ENCODE assay signal across 19 cellular contexts in genomic region chr17:37134050-37134449, GRCh38.
A peak's percentile ranks its signal among the peaks of the same experiment; 100 is the strongest.
DNase-seq lines count a peak whose midpoint lies in the region; ATAC-seq and TF ChIP-seq lines count a peak whose summit lies in the region.
"Had no signal": no experiment of that assay in that cellular context is flagged by ENCODE, and none has a peak within 500 bp of the region (broad histone marks: within the 10 kb centered on the region; RNA-seq: fewer than 3 reads in every experiment).

No MANE protein-coding gene starts in this region.

- H3K9me3 ChIP-seq in HEK293 (ENCODE audit: control insufficient read depth, insufficient read depth, low read depth, low read length), result no peaks in the 10 kb centered on the region
- H3K9me3 ChIP-seq in tibial nerve, result no peaks in the 10 kb centered on the region
- no peaks in the 10 kb centered on the region for H3K9me3 ChIP-seq in uterus
- H3K9me3 ChIP-seq: Caco-2, pancreas, testis had no signal

- H3K4me3 ChIP-seq in HEK293 (ENCODE audit: low read depth, low read length) (no peak overlapping the region), tibial nerve (no peak overlapping the region), uterus (no peak overlapping the region)
- H3K4me3 ChIP-seq: pancreas, skin epidermis, testis had no signal

- 73 to 74% methylated on average over 6 of the region's 6 CpGs for WGBS in tibial nerve, 2 donors

- CTCF ChIA-PET in HEK293 (lab: Yijun Ruan, JAX), result interaction anchor here (0.5 to 1.0 kb wide), 2 partner anchors 11 to 1821 kb away, joined by 4 read pairs; no protein-coding TSS in a partner anchor

- peaks cover 36% of the 10 kb centered on the region for H3K4me1 ChIP-seq in HEK293 (ENCODE audit: control insufficient read depth, insufficient read depth, low read length)
- peaks cover 0 to 9% (median 3%) of the 10 kb centered on the region in 4 donors for H3K4me1 ChIP-seq in tibial nerve
- no peaks in the 10 kb centered on the region for H3K4me1 ChIP-seq in uterus
- H3K4me1 ChIP-seq: pancreas had no signal

- H3K27ac ChIP-seq in HEK293 (ENCODE audit: extremely low read depth, low read depth, low read length) (no peak overlapping the region; the same call in 1 of the 2 replicates), tibial nerve (no peak overlapping the region), uterus (no peak overlapping the region)
- H3K27ac ChIP-seq: pancreas, skin epidermis, testis had no signal

- TF ChIP-seq EP300 in tibial nerve (IDR thresholded peaks at IDR 0.05), result no peak

- no peak for TF ChIP-seq POLR2A in tibial nerve (IDR thresholded peaks at IDR 0.05)
- no peak for TF ChIP-seq POLR2A in uterus (IDR thresholded peaks at IDR 0.05)

- no peak for TF ChIP-seq CTCF in HEK293 (tag by site-specific recombination; IDR thresholded peaks at IDR 0.05)
- TF ChIP-seq CTCF in tibial nerve (IDR thresholded peaks at IDR 0.05), result no peak
- no peak for TF ChIP-seq CTCF in uterus (IDR thresholded peaks at IDR 0.05)

- POLR2A ChIA-PET in HEK293 (lab: Yijun Ruan, JAX), result no interaction called here

- ATAC-seq in SK-N-SH treated with all-trans-retinoic acid at 6 μM for 48 hours (peak; percentile 24; the same call in 1 of the 3 replicates), HG02642 (IDR thresholded peaks at IDR 0.05; ENCODE audit: poor library complexity, unreplicated experiment) (no peak)
- ATAC-seq: left colon had no signal

- peaks cover 0 to 11% of the 10 kb centered on the region in 2 experiments; a peak in 2 of 3 replicates for H3K36me3 ChIP-seq in HEK293 (ENCODE audit: control insufficient read depth in 2 of 2, insufficient read depth in 1 of 2, low read length in 2 of 2)
- peaks cover 0 to 42% (median 0%) of the 10 kb centered on the region in 3 donors for H3K36me3 ChIP-seq in tibial nerve
- H3K36me3 ChIP-seq in uterus, result no peaks in the 10 kb centered on the region
- H3K36me3 ChIP-seq: pancreas had no signal

- H3K27me3 ChIP-seq in tibial nerve (no peaks in the 10 kb centered on the region), uterus (no peaks in the 10 kb centered on the region)
- H3K27me3 ChIP-seq: pancreas, testis had no signal

- DNase-seq in DMS153 treated with DMSO at 0.1 percent for 48 hours (lab: John Stamatoyannopoulos, UW; ENCODE audit: unreplicated experiment) (peak; percentile 50), islet precursor cell (peak; percentile 69), globus pallidus (ENCODE audit: low spot score) (no peak), tibial nerve (ENCODE audit: low spot score in 2 of 2) (no peak), uterus (no peak)
- DNase-seq: activated B cell treated with CpG ODN at 0.5 μM for 24 hours; activated CD8-positive, alpha-beta memory T cell treated with anti-CD3 and anti-CD28 coated beads for 24 hours; Caco-2; effector memory CD4-positive, alpha-beta T cell; left colon; NCI-H1105 treated with DMSO at 0.1 percent for 48 hours; NCI-H82; pancreas; SW 1271; testis had no signal

- intact Hi-C loops in uterus (cut with DNase I; ENCODE audit: low total_unique reads), result no loop called here

TF ChIP-seq in HEK293, 187 proteins besides CTCF, POLR2A, EP300 and RAD21 (continues in another document):
- peak; percentile 65; the same call in 1 of the 2 replicates for TF ChIP-seq ZBTB44 (tag by site-specific recombination; IDR thresholded peaks at IDR 0.05)
- TF ChIP-seq PRDM6 (tag by site-specific recombination; IDR thresholded peaks at IDR 0.05), result peak; percentile 86
- TF ChIP-seq ZNF138 (tag by site-specific recombination; IDR thresholded peaks at IDR 0.05; ENCODE audit: borderline replicate concordance), result no peak
- TF ChIP-seq ZBTB8A (tag by site-specific recombination; IDR thresholded peaks at IDR 0.05), result peak; percentile 32; the same call in 1 of the 2 replicates
- no peak for TF ChIP-seq ZNF23 (tag by site-specific recombination; IDR thresholded peaks at IDR 0.05; ENCODE audit: borderline replicate concordance)
- peak; percentile 73 for TF ChIP-seq ZNF600 (tag by site-specific recombination; IDR thresholded peaks at IDR 0.05)
- no peak for TF ChIP-seq KLF7 (tag by site-specific recombination; IDR thresholded peaks at IDR 0.05; ENCODE audit: borderline replicate concordance)

TF ChIP-seq in SK-N-SH treated with all-trans-retinoic acid at 6 μM for 48 hours, 23 proteins besides CTCF, POLR2A, EP300 and RAD21:
- TF ChIP-seq, protein P1, sequence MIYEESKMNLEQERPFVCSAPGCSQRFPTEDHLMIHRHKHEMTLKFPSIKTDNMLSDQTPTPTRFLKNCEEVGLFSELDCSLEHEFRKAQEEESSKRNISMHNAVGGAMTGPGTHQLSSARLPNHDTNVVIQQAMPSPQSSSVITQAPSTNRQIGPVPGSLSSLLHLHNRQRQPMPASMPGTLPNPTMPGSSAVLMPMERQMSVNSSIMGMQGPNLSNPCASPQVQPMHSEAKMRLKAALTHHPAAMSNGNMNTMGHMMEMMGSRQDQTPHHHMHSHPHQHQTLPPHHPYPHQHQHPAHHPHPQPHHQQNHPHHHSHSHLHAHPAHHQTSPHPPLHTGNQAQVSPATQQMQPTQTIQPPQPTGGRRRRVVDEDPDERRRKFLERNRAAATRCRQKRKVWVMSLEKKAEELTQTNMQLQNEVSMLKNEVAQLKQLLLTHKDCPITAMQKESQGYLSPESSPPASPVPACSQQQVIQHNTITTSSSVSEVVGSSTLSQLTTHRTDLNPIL (CRISPR knock-in tag; IDR thresholded peaks at IDR 0.05; ENCODE audit: low read depth), result no peak
- peak; percentile 28; the same call in 1 of the 2 replicates for TF ChIP-seq TCF4 (CRISPR knock-in tag; IDR thresholded peaks at IDR 0.05; ENCODE audit: borderline replicate concordance)

Comparison
In these comparisons a context has a peak if more than half of its experiments do, and no peak if none do; other contexts are left out.
1. DNase-seq: peak in DMS153 treated with DMSO at 0.1 percent for 48 hours (single experiment) and islet precursor cell (single experiment); none in globus pallidus (single experiment), tibial nerve (0 of 2) and uterus (0 of 2).